Comparison of ENCODE assay signal across 14 cellular contexts in the genomic region with DNA sequence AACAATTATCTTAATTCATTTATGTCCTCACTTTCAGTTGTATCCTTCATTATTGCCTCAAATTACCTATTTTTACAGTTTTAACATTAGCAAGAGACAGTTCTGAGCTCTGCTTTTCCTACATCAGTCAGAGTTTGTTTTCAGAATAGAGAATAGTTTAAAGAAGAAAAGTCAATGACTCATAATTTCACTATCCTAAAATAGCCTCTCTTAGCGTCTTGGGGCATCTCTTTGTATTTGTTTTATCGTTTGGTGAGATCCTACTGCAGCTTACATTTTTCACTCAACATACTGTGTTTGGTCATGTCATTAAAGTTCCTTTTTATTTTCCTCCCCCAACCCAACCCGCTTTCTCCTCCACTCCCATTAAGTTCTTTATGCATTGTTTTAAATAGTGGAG. TPM values are rescaled to one million over a fixed set of nuclear protein-coding genes. Genes with fewer than 3 reads are reported as not detected.
A peak's percentile ranks its signal among the peaks of the same experiment; 100 is the strongest.
DNase-seq lines count a peak whose midpoint lies in the region; ATAC-seq, FAIRE-seq and TF ChIP-seq lines count a peak whose summit lies in the region.
"Had no signal": no experiment of that assay in that cellular context is flagged by ENCODE, and none has a peak within 500 bp of the region (broad histone marks: within the 10 kb centered on the region; RNA-seq: fewer than 3 reads in every experiment).

No MANE protein-coding gene starts in this region.

- CTCF ChIA-PET in Calu3 (lab: Charles Lee) = interaction anchor here (0.6 to 1.1 kb wide), 3 partner anchors 35 to 1708 kb away, joined by 4 to 6 read pairs (median 4); partner anchors contain the start of gene ONECUT2

- no peaks in the 10 kb centered on the region for H3K36me3 ChIP-seq in lower lobe of right lung
- no peaks in the 10 kb centered on the region for H3K36me3 ChIP-seq in pancreas
- H3K36me3 ChIP-seq: thyroid gland had no signal

- H3K9me3 Mint-ChIP-seq in Calu3 (ENCODE audit: low read depth, unreplicated experiment) = no peaks in the 10 kb centered on the region

- H3K4me3 Mint-ChIP-seq in Calu3 (ENCODE audit: low read depth, unreplicated experiment) = no peak overlapping the region

- H3K4me1 ChIP-seq in lower lobe of right lung (peaks cover 15% of the 10 kb centered on the region), pancreas (peaks cover 11 to 34% (median 27%) of the 10 kb centered on the region in 3 donors)

- intact Hi-C loops in lower lobe of right lung (cut with DNase I) = no loop called here
- intact Hi-C loops in pancreas (cut with DNase I) = no loop called here
- intact Hi-C loops in Calu3 (cut with micrococcal nuclease; ENCODE audit: unreplicated experiment) = no loop called here

- TF ChIP-seq CTCF in D721Med (IDR thresholded peaks at IDR 0.05; ENCODE audit: insufficient read depth, missing control alignments) (no peak), fibroblast of mammary gland (conservative IDR thresholded peaks at IDR 0.05; ENCODE audit: control insufficient read depth, insufficient read depth, low read depth, low read length) (no peak), lower lobe of right lung (IDR thresholded peaks at IDR 0.05) (no peak), pancreas (IDR thresholded peaks at IDR 0.05) (no peak), Calu3 (IDR thresholded peaks at IDR 0.05; ENCODE audit: unreplicated experiment) (no peak)

- peaks cover 16% of the 10 kb centered on the region for H3K4me1 Mint-ChIP-seq in Calu3 (ENCODE audit: low read depth, unreplicated experiment)

- 64 to 70% methylated on average over 3 of the region's 3 CpGs for WGBS in pancreas, 2 donors

- BruUV-seq in Calu3 (replicated peaks; lab: Mats Ljungman, UMichigan) = no TSS peak

- H3K27me3 Mint-ChIP-seq in Calu3 (ENCODE audit: unreplicated experiment) = peaks cover 3% of the 10 kb centered on the region

- H3K27ac ChIP-seq in lower lobe of right lung = no peak overlapping the region
- H3K27ac ChIP-seq in pancreas = no peak overlapping the region
- H3K27ac ChIP-seq: HL-60, thyroid gland had no signal

- H3K27me3 ChIP-seq in lower lobe of right lung (ENCODE audit: low read depth) (no peaks in the 10 kb centered on the region), pancreas (no peaks in the 10 kb centered on the region)
- H3K27me3 ChIP-seq: thyroid gland had no signal

- H3K4me3 ChIP-seq in fibroblast of mammary gland (ENCODE audit: control insufficient read depth, low read depth, low read length) = no peak overlapping the region
- H3K4me3 ChIP-seq in lower lobe of right lung = no peak overlapping the region
- no peak overlapping the region for H3K4me3 ChIP-seq in pancreas
- H3K4me3 ChIP-seq: thyroid gland had no signal

- ATAC-seq in GM18519 (IDR thresholded peaks at IDR 0.05; ENCODE audit: low FRiP score, unreplicated experiment) = peak; percentile 24
- no peak for ATAC-seq in lower lobe of right lung
- no peak for ATAC-seq in pancreas
- ATAC-seq: HCT116, left ventricle myocardium superior had no signal

- H3K36me3 Mint-ChIP-seq in Calu3 (ENCODE audit: insufficient read depth, unreplicated experiment) = peaks cover 31% of the 10 kb centered on the region

- DNase-seq in D721Med (ENCODE audit: insufficient read length, low spot score) (no peak), M059J (ENCODE audit: low read depth) (peak; percentile 14), fibroblast of mammary gland (ENCODE audit: low read depth) (peak; percentile 6), DMS114 treated with DMSO at 0.1 percent for 48 hours (lab: John Stamatoyannopoulos, UW; ENCODE audit: unreplicated experiment) (no peak), lower lobe of right lung (no peak), pancreas (no peak), Calu3 (no peak)
- DNase-seq: cortex of kidney, left ventricle myocardium superior, NCI-H1694, thyroid gland had no signal

- H3K9me3 ChIP-seq in lower lobe of right lung (no peaks in the 10 kb centered on the region), pancreas (no peaks in the 10 kb centered on the region)
- H3K9me3 ChIP-seq: thyroid gland had no signal

- H3K27ac Mint-ChIP-seq in Calu3 (ENCODE audit: unreplicated experiment) = no peak overlapping the region

- FAIRE-seq in D721Med (lab: Jason Lieb, UNC) (peak; percentile 87), pancreas (lab: Jason Lieb, UNC) (no peak)

RNA-seq across cellular contexts. Expression of gene SEC11C, which starts 3.8 kb away (rescaled TPM):
- total RNA-seq in M059J (2014; rRNA removed; shearing (Covaris generic)) = 53.0 and 53.1 TPM in 2 replicates
- total RNA-seq in lower lobe of right lung (76.3 TPM), pancreas (100 to 1,000 TPM in 2 of 6 donors, 10 to 100 TPM in 4; 74.9 to 121 (median 96.7) TPM), Calu3 (2022) (101 and 106 TPM in 2 replicates)
- 100 to 1,000 TPM in 1 of 2 donors, 10 to 100 TPM in 1; 69.9 to 173 TPM for polyA plus RNA-seq in pancreas

Comparison
In these comparisons a context has a peak if more than half of its experiments do, and no peak if none do; other contexts are left out.
1. DNase-seq: peak in M059J (single experiment) and fibroblast of mammary gland (single experiment); none in D721Med (single experiment), DMS114 treated with DMSO at 0.1 percent for 48 hours (single experiment), lower lobe of right lung (single experiment), pancreas (0 of 6) and Calu3 (single experiment).